ENCODE assay signal across 18 cellular contexts in genomic region chr5:154708845-154709244, GRCh38. TPM values are rescaled to one million over a fixed set of nuclear protein-coding genes. Genes with fewer than 3 reads are reported as not detected.
A peak's percentile ranks its signal among the peaks of the same experiment; 100 is the strongest.
DNase-seq lines count a peak whose midpoint lies in the region; ATAC-seq and TF ChIP-seq lines count a peak whose summit lies in the region.
"Had no signal": no experiment of that assay in that cellular context is flagged by ENCODE, and none has a peak within 500 bp of the region (broad histone marks: within the 10 kb centered on the region; RNA-seq: fewer than 3 reads in every experiment).

No MANE protein-coding gene starts in this region.

- TF ChIP-seq CTCF in AG10803 (conservative IDR thresholded peaks at IDR 0.05; ENCODE audit: low read length) (no peak), uterus (IDR thresholded peaks at IDR 0.05) (no peak), body of pancreas (IDR thresholded peaks at IDR 0.05) (no peak)

- intact Hi-C loops in uterus (cut with DNase I; ENCODE audit: low total_unique reads): no loop called here
- intact Hi-C loops in body of pancreas (cut with DNase I): no loop called here

- no peaks in the 10 kb centered on the region for H3K9me3 ChIP-seq in MG63
- H3K9me3 ChIP-seq in uterus: no peaks in the 10 kb centered on the region
- H3K9me3 ChIP-seq in body of pancreas: no peaks in the 10 kb centered on the region
- H3K9me3 ChIP-seq: heart right ventricle had no signal

- H3K4me3 ChIP-seq in AG10803 (ENCODE audit: low read length) (no peak overlapping the region), MG63 (no peak overlapping the region), uterus (no peak overlapping the region), body of pancreas (no peak overlapping the region)
- H3K4me3 ChIP-seq: heart right ventricle had no signal

- DNase-seq in AG10803 (ENCODE audit: low read depth): peak; percentile 34
- DNase-seq in MG63: peak; percentile 59
- peak; percentile 73 for DNase-seq in SW480 (ENCODE audit: low spot score)
- peak; percentile 56 for DNase-seq in kidney tubule cell (ENCODE audit: low spot score)
- no peak for DNase-seq in uterus
- DNase-seq in body of pancreas: no peak
- DNase-seq: activated B cell treated with CpG ODN at 0.5 μM for 24 hours; caudate nucleus; DMS53; heart right ventricle; kidney; NCI-H1105; NCI-H774; stimulated activated CD4-positive, alpha-beta T cell treated with anti-CD3 and anti-CD28 coated beads, Interleukin-15, amount 100 ng/mL, for 24 hours; stimulated activated naive CD4-positive, alpha-beta T cell treated with Interleukin-2 at 50 U/mL for 16 hours had no signal

- no peaks in the 10 kb centered on the region for H3K4me1 ChIP-seq in uterus
- peaks cover 10% of the 10 kb centered on the region for H3K4me1 ChIP-seq in body of pancreas

- ATAC-seq in body of pancreas (no peak), HG02588 (IDR thresholded peaks at IDR 0.05; ENCODE audit: unreplicated experiment) (no peak), GM19395 (IDR thresholded peaks at IDR 0.05; ENCODE audit: unreplicated experiment) (no peak)

- TF ChIP-seq POLR2A in uterus (IDR thresholded peaks at IDR 0.05) (no peak), body of pancreas (IDR thresholded peaks at IDR 0.05) (no peak)

- no peaks in the 10 kb centered on the region for H3K36me3 ChIP-seq in MG63
- H3K36me3 ChIP-seq in uterus: no peaks in the 10 kb centered on the region
- H3K36me3 ChIP-seq in body of pancreas (replicated peaks in 1 of 2; ENCODE audit: insufficient read depth in 1 of 2, low read depth in 2 of 2): no peaks in the 10 kb centered on the region
- H3K36me3 ChIP-seq: heart right ventricle had no signal

- WGBS in body of pancreas, 2 donors: 83 to 84% methylated on average over 5 of the region's 5 CpGs

- no peak overlapping the region for H3K27ac ChIP-seq in uterus
- no peak overlapping the region for H3K27ac ChIP-seq in body of pancreas
- H3K27ac ChIP-seq: C4-2B, heart right ventricle had no signal

- no peaks in the 10 kb centered on the region for H3K27me3 ChIP-seq in MG63
- H3K27me3 ChIP-seq in uterus: no peaks in the 10 kb centered on the region
- no peaks in the 10 kb centered on the region for H3K27me3 ChIP-seq in body of pancreas
- H3K27me3 ChIP-seq: heart right ventricle had no signal

RNA-seq across cellular contexts. Expression of gene LARP1, which starts 46.3 kb away (rescaled TPM):
- total RNA-seq in MG63 (2014; rRNA removed; shearing (Covaris generic); ENCODE audit: low replicate concordance): 30.4 and 36.5 TPM in 2 replicates
- total RNA-seq in uterus (100 to 1,000 TPM in 1 of 4 donors, 10 to 100 TPM in 3; 33.3 to 202 (median 47.1) TPM), body of pancreas (100 to 1,000 TPM in 1 of 2 donors, 10 to 100 TPM in 1; 96.2 to 151 TPM)

Comparison
In these comparisons a context has a peak if more than half of its experiments do, and no peak if none do; other contexts are left out.
1. DNase-seq: peak in AG10803 (single experiment), MG63 (single experiment), SW480 (single experiment) and kidney tubule cell (single experiment); none in uterus (0 of 2) and body of pancreas (0 of 4).